Comparison of ENCODE assay signal across 9 cellular contexts in genomic region chr7:150324366-150324961, GRCh38. TPM values are rescaled to one million over a fixed set of nuclear protein-coding genes. Genes with fewer than 3 reads are reported as not detected.
DNase-seq lines count a peak whose midpoint lies in the region; FAIRE-seq and TF ChIP-seq lines count a peak whose summit lies in the region.
"Had no signal": no experiment of that assay in that cellular context is flagged by ENCODE, and none has a peak within 500 bp of the region (broad histone marks: within the 10 kb centered on the region; RNA-seq: fewer than 3 reads in every experiment).

No MANE protein-coding gene starts in this region.

- H3K36me3 Mint-ChIP-seq in glutamatergic neuron (ENCODE audit: unreplicated experiment): no peaks in the 10 kb centered on the region

- H3K36me3 ChIP-seq in SK-N-MC (ENCODE audit: insufficient read depth, low read length) (peaks cover 46% of the 10 kb centered on the region), small intestine (ENCODE audit: control insufficient read depth in 2 of 2, insufficient read depth in 2 of 2, low read length in 2 of 2) (peaks cover 2 to 10% of the 10 kb centered on the region in 2 donors), testis (ENCODE audit: low read depth, missing control alignments) (no peaks in the 10 kb centered on the region)

- TF ChIP-seq CTCF in glutamatergic neuron (IDR thresholded peaks at IDR 0.05; ENCODE audit: partially characterized antibody, unreplicated experiment) (no peak), testis (IDR thresholded peaks at IDR 0.05) (no peak)

- no peak overlapping the region for H3K27ac Mint-ChIP-seq in glutamatergic neuron (ENCODE audit: unreplicated experiment)

- H3K27ac ChIP-seq in SK-N-MC (no peak overlapping the region), small intestine (ENCODE audit: low read depth in 1 of 2, low read length in 1 of 2) (peak overlapping the region; percentile 55 to 93), testis (no peak overlapping the region)

- peak overlapping the region; percentile 89 for H3K4me3 Mint-ChIP-seq in glutamatergic neuron (ENCODE audit: unreplicated experiment)

- WGBS in small intestine, 3 donors: 19 to 46% (median 37%) methylated on average over 12 of the region's 12 CpGs
- WGBS in testis, 2 donors: 49 to 58% methylated on average over 12 of the region's 12 CpGs

- FAIRE-seq in small intestine (lab: Jason Lieb, UNC): no peak
- FAIRE-seq: endometrium had no signal

- peak overlapping the region; percentile 88 for H3K9ac ChIP-seq in SK-N-MC (ENCODE audit: insufficient read length)

- no peaks in the 10 kb centered on the region for H3K27me3 ChIP-seq in small intestine (ENCODE audit: control insufficient read depth in 2 of 2, insufficient read depth in 2 of 2, low read length in 2 of 2)
- no peaks in the 10 kb centered on the region for H3K27me3 ChIP-seq in testis

- H3K4me3 ChIP-seq in SK-N-MC (peak overlapping the region; percentile 89), small intestine (ENCODE audit: low read depth in 1 of 2, low read length in 2 of 2) (peak overlapping the region in 1 of 2 donors; percentile 88), testis (no peak overlapping the region)

- intact Hi-C loops in testis (cut with DNase I; ENCODE audit: low total_unique reads): no loop called here

- TF ChIP-seq POLR2A in testis (IDR thresholded peaks at IDR 0.05): no peak

- peaks cover 7% of the 10 kb centered on the region for H3K27me3 Mint-ChIP-seq in glutamatergic neuron (ENCODE audit: unreplicated experiment)

- DNase-seq in NCI-H510A treated with DMSO at 0.1 percent for 48 hours (lab: John Stamatoyannopoulos, UW) (peak; percentile 7), NCI-H510A (lab: John Stamatoyannopoulos, UW) (no peak), SK-N-MC (ENCODE audit: low read depth, low spot score) (no peak), glutamatergic neuron (no peak), small intestine (peak; percentile 41), testis (no peak), EL (no peak)
- DNase-seq in stimulated activated CD4-positive, alpha-beta T cell treated with anti-CD3 and anti-CD28 coated beads, Interleukin-2, amount 100 ng/mL, for 48 hours: no peak

- peaks cover 3% of the 10 kb centered on the region for H3K4me1 Mint-ChIP-seq in glutamatergic neuron (ENCODE audit: low read depth, unreplicated experiment)

- H3K9me3 ChIP-seq in SK-N-MC (ENCODE audit: low read depth, low read length) (no peaks in the 10 kb centered on the region), small intestine (ENCODE audit: control insufficient read depth, low read depth) (no peaks in the 10 kb centered on the region), testis (no peaks in the 10 kb centered on the region)

- H3K4me1 ChIP-seq in small intestine (ENCODE audit: control insufficient read depth in 2 of 2, insufficient read depth in 1 of 2, low read depth in 1 of 2, low read length in 1 of 2) (peaks cover 8 to 13% of the 10 kb centered on the region in 2 donors), testis (peaks cover 11% of the 10 kb centered on the region)

- H3K9me3 Mint-ChIP-seq in glutamatergic neuron (ENCODE audit: unreplicated experiment): no peaks in the 10 kb centered on the region

RNA-seq across cellular contexts. Expression of gene ACTR3C, which starts 1.1 kb away (rescaled TPM):
- total RNA-seq in glutamatergic neuron (ENCODE audit: unreplicated experiment): not detected
- 1 to 10 TPM; 2.4 to 9.6 (median 4.0) TPM for polyA plus RNA-seq in small intestine
- total RNA-seq in testis: 10 to 100 TPM in 1 of 2 donors, 1 to 10 TPM in 1; 6.1 to 13.0 TPM
- polyA plus RNA-seq in testis (ENCODE audit: insufficient read depth, low read depth, low replicate concordance): 12.2 TPM

RNA-seq across cellular contexts. Expression of gene LRRC61, which starts 1.3 kb away (rescaled TPM):
- total RNA-seq in glutamatergic neuron (ENCODE audit: unreplicated experiment): 10.2 TPM
- polyA plus RNA-seq in small intestine: 10 to 100 TPM in 1 of 3 donors, 1 to 10 TPM in 2; 5.6 to 16.8 (median 7.8) TPM
- total RNA-seq in testis: 10 to 100 TPM; 18.4 to 35.4 TPM
- polyA plus RNA-seq in testis (ENCODE audit: insufficient read depth, low read depth, low replicate concordance): 16.7 TPM

RNA-seq across cellular contexts. Expression of gene RARRES2, which starts 17.0 kb away (rescaled TPM):
- 0.86 TPM for total RNA-seq in glutamatergic neuron (ENCODE audit: unreplicated experiment)
- 100 to 1,000 TPM in 1 of 3 donors, 10 to 100 TPM in 1, 1 to 10 TPM in 1; 9.6 to 109 (median 34.9) TPM for polyA plus RNA-seq in small intestine
- 10 to 100 TPM; 21.1 to 58.8 TPM for total RNA-seq in testis
- polyA plus RNA-seq in testis (ENCODE audit: insufficient read depth, low read depth, low replicate concordance): 93.7 TPM

RNA-seq across cellular contexts. Expression of gene REPIN1, which starts 44.2 kb away (rescaled TPM):
- total RNA-seq in glutamatergic neuron (ENCODE audit: unreplicated experiment) (146 TPM), testis (10 to 100 TPM; 59.1 to 73.9 TPM)
- polyA plus RNA-seq in small intestine (100 to 1,000 TPM in 1 of 3 donors, 10 to 100 TPM in 2; 46.5 to 101 (median 55.5) TPM), testis (ENCODE audit: insufficient read depth, low read depth, low replicate concordance) (45.4 TPM)

RNA-seq across cellular contexts. Expression of gene ZNF775, which starts 54.7 kb away (rescaled TPM):
- total RNA-seq in glutamatergic neuron (ENCODE audit: unreplicated experiment): 20.5 TPM
- polyA plus RNA-seq in small intestine: 1 to 10 TPM; 1.1 to 3.6 (median 1.3) TPM
- 10 to 100 TPM; 11.0 to 14.1 TPM for total RNA-seq in testis
- polyA plus RNA-seq in testis (ENCODE audit: insufficient read depth, low read depth, low replicate concordance): 5.2 TPM

Comparison
In these comparisons a context has a peak if more than half of its experiments do, and no peak if none do; other contexts are left out.
1. DNase-seq: peak in NCI-H510A treated with DMSO at 0.1 percent for 48 hours (single experiment) and small intestine (single experiment); none in NCI-H510A (single experiment), SK-N-MC (single experiment), glutamatergic neuron (single experiment), testis (single experiment), stimulated activated CD4-positive, alpha-beta T cell treated with anti-CD3 and anti-CD28 coated beads, Interleukin-2, amount 100 ng/mL, for 48 hours (0 of 2) and EL (single experiment).
2. H3K27ac ChIP-seq: peak in small intestine (2 of 2); none in SK-N-MC (single experiment) and testis (0 of 2).
3. RNA of gene RARRES2, which starts 17.0 kb away (total RNA-seq): 21.1 to 58.8 TPM in testis; 0.86 TPM in glutamatergic neuron (single experiment); every median in the first group is over 10 times any median in the second.